In the genomic region with DNA sequence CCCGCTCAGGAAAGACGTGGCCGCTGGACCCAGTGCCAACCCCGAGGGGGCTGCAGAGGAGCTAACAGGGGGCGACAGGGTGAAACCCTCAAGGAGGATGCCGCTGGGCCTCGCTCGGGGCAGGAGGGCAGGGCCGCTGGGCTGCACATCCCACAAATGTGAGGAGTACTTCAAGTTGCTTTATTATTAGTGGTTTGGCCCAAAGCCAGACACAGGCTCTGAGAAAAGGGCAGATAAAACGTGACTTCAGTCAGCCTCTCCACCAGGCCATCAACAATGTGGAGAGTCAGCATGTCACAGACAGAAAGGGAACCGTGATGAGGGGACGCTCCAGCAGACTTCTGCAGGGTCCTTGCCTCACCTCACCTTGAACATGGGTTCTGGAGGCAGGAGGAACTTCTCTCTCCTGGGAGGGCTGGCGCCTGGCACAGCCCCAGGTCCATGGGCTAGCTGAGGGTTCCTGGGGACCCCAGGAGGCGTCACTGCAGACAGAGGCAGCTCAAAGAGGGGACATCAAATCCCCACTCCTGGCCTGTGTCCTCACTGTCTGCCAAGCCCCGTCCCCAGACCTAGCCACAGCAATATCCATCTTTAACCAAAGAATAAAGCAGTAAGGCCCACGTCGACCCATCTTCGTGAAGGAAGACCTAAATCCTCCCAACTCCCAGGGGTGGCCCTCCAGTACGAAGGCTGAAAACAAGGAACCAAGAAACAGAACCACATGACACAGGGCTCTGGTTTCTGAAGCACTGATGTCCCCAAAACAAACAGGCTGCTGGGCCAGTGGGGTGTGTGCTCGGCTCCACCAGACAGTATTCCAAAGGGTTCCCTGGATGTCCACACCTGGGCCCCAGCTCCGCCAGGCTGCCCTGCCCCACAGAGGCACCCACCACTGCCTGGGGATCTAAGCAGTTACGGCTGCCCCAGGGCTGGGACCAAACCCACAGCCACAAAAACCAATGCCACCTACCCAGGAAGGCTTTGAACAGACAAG, we compare ENCODE assay signal across 11 cellular contexts. TPM values are rescaled to one million over a fixed set of nuclear protein-coding genes. Genes with fewer than 3 reads are reported as not detected.
DNase-seq lines count a peak whose midpoint lies in the region; ATAC-seq and TF ChIP-seq lines count a peak whose summit lies in the region.
"Had no signal": no experiment of that assay in that cellular context is flagged by ENCODE, and none has a peak within 500 bp of the region (broad histone marks: within the 10 kb centered on the region; RNA-seq: fewer than 3 reads in every experiment).

No MANE protein-coding gene starts in this region.

- peaks cover 12% of the 10 kb centered on the region for H3K27me3 Mint-ChIP-seq in endothelial cell (ENCODE audit: unreplicated experiment)
- H3K27me3 Mint-ChIP-seq: activated CD4-positive, alpha-beta T cell treated with anti-CD3 and anti-CD28 coated beads for 36 hours had no signal

- no peak overlapping the region for H3K4me3 ChIP-seq in lower lobe of right lung

- no peaks in the 10 kb centered on the region for H3K36me3 Mint-ChIP-seq in endothelial cell (ENCODE audit: low read depth, unreplicated experiment)

- H3K9me3 ChIP-seq in lower lobe of right lung: no peaks in the 10 kb centered on the region

- H3K27me3 ChIP-seq in lower lobe of right lung (ENCODE audit: low read depth): no peaks in the 10 kb centered on the region

- peak overlapping the region; percentile 42 for H3K27ac Mint-ChIP-seq in endothelial cell (ENCODE audit: unreplicated experiment)
- H3K27ac Mint-ChIP-seq: activated CD4-positive, alpha-beta T cell treated with anti-CD3 and anti-CD28 coated beads for 36 hours had no signal

- intact Hi-C loops in sciatic nerve (cut with DNase I): no loop called here
- intact Hi-C loops in lower lobe of right lung (cut with DNase I): no loop called here

- peak; percentile 52 for ATAC-seq in GM21786 (IDR thresholded peaks at IDR 0.05; ENCODE audit: unreplicated experiment)
- ATAC-seq in sciatic nerve: peak; percentile 32
- no peak for ATAC-seq in lower lobe of right lung
- no peak for ATAC-seq in HG03196 (IDR thresholded peaks at IDR 0.05; ENCODE audit: unreplicated experiment)
- ATAC-seq: activated CD4-positive, alpha-beta T cell treated with anti-CD3 and anti-CD28 coated beads for 36 hours had no signal

- no peaks in the 10 kb centered on the region for H3K36me3 ChIP-seq in lower lobe of right lung

- peaks cover 65% of the 10 kb centered on the region for H3K4me1 Mint-ChIP-seq in endothelial cell (ENCODE audit: unreplicated experiment)
- H3K4me1 Mint-ChIP-seq: activated CD4-positive, alpha-beta T cell treated with anti-CD3 and anti-CD28 coated beads for 36 hours had no signal

- H3K4me3 Mint-ChIP-seq in endothelial cell (ENCODE audit: unreplicated experiment): no peak overlapping the region
- H3K4me3 Mint-ChIP-seq: activated CD4-positive, alpha-beta T cell treated with anti-CD3 and anti-CD28 coated beads for 36 hours; neural crest cell had no signal

- H3K9me3 Mint-ChIP-seq in endothelial cell (ENCODE audit: unreplicated experiment): no peaks in the 10 kb centered on the region
- H3K9me3 Mint-ChIP-seq: neural crest cell had no signal

- peaks cover 80% of the 10 kb centered on the region for H3K4me1 ChIP-seq in lower lobe of right lung

- TF ChIP-seq CTCF in endothelial cell (IDR thresholded peaks at IDR 0.05; ENCODE audit: unreplicated experiment) (no peak), lower lobe of right lung (IDR thresholded peaks at IDR 0.05) (no peak)

- peak; percentile 45 for DNase-seq in NCI-H524 treated with DMSO at 0.1 percent for 48 hours (lab: John Stamatoyannopoulos, UW)
- no peak for DNase-seq in endothelial cell (ENCODE audit: low spot score)
- no peak for DNase-seq in sciatic nerve (ENCODE audit: low spot score)
- no peak for DNase-seq in lower lobe of right lung
- no peak for DNase-seq in mesenteric fat pad (ENCODE audit: low spot score)
- DNase-seq in HCEC 1CT: no peak
- DNase-seq: activated CD4-positive, alpha-beta T cell treated with anti-CD3 and anti-CD28 coated beads for 36 hours; effector CD8-positive, alpha-beta T cell had no signal

- no peak overlapping the region for H3K27ac ChIP-seq in lower lobe of right lung

RNA-seq across cellular contexts. Expression of gene CCDC85C, which starts 35.1 kb away (rescaled TPM):
- total RNA-seq in endothelial cell (ENCODE audit: unreplicated experiment) (42.1 TPM), sciatic nerve (9.0 TPM), lower lobe of right lung (15.3 TPM), mesenteric fat pad (5.2 TPM)

Comparison
In these comparisons a context has a peak if more than half of its experiments do, and no peak if none do; other contexts are left out.
1. ATAC-seq: peak in GM21786 (single experiment) and sciatic nerve (single experiment); none in lower lobe of right lung (0 of 2) and HG03196 (single experiment).